8 cellular contexts compared by ENCODE assay signal in genomic region chr5:139273322-139273571, GRCh38. TPM values are rescaled to one million over a fixed set of nuclear protein-coding genes. Genes with fewer than 3 reads are reported as not detected.
DNase-seq lines count a peak whose midpoint lies in the region; ATAC-seq and TF ChIP-seq lines count a peak whose summit lies in the region.

No MANE protein-coding gene starts in this region.

- H3K4me1 Mint-ChIP-seq in H9, result peaks cover 47 to 53% of the 10 kb centered on the region in 2 experiments

- POLR2A ChIA-PET in SK-N-SH (lab: Yijun Ruan, JAX), result interaction anchor here (1.7 to 1.9 kb wide), 2 partner anchors 21 to 698 kb away, joined by 5 to 9 read pairs; partner anchors contain the start of genes HSPA9 and MATR3

- ATAC-seq in sciatic nerve (peak; percentile 61), HG03280 (IDR thresholded peaks at IDR 0.05; ENCODE audit: unreplicated experiment) (no peak), GM18873 (IDR thresholded peaks at IDR 0.05; ENCODE audit: low FRiP score, unreplicated experiment) (no peak)

- peaks cover 12% of the 10 kb centered on the region for H3K23me2 ChIP-seq in H9 (ENCODE audit: insufficient read length, low read depth, low read length, poor library complexity, severe bottlenecking)

- no peak overlapping the region for H4K5ac ChIP-seq in H9 (ENCODE audit: insufficient read length, low read depth, low read length)

- no peak overlapping the region for H2BK120ac ChIP-seq in H9 (ENCODE audit: low read depth, low read length, poor library complexity, severe bottlenecking)

- CTCF ChIA-PET in SK-N-SH (lab: Yijun Ruan, JAX), result interaction anchor here (0.9 to 2.6 kb wide), 3 partner anchors 9 to 135 kb away, joined by 3 to 11 read pairs (median 7); no protein-coding TSS in a partner anchor

- H3K4me3 ChIP-seq in SK-N-SH (ENCODE audit: low read depth in 2 of 2, low read length in 1 of 2) (peak overlapping the region; percentile 61 to 69), foreskin fibroblast (ENCODE audit: low read depth in 1 of 2, low read length in 2 of 2) (peak overlapping the region; percentile 56 to 63)

- H3K18ac ChIP-seq in H9 (ENCODE audit: insufficient read length, low read depth, low read length), result no peak overlapping the region

- peaks cover 26% of the 10 kb centered on the region for H3F3A ChIP-seq in SK-N-SH (replicated peaks; ENCODE audit: insufficient read depth)

- H2BK15ac ChIP-seq in H9 (ENCODE audit: low read depth, low read length), result no peak overlapping the region

- no CpG with 5 or more reads among the region's 3 CpGs for WGBS in H9 (ENCODE audit: extremely low coverage, insufficient read length, low lambda C conversion rate)
- WGBS in SK-N-SH (ENCODE audit: low lambda C conversion rate), result 7% methylated on average over 3 of the region's 3 CpGs

- H3K4ac ChIP-seq in H9 (ENCODE audit: low read depth, low read length), result no peak overlapping the region

- no peak overlapping the region for H2BK12ac ChIP-seq in H9 (ENCODE audit: insufficient read length, low read depth, low read length)

- H3K23ac ChIP-seq in H9 (ENCODE audit: insufficient read length, low read depth, low read length), result no peak overlapping the region

- H3K27me3 Mint-ChIP-seq in H9 (ENCODE audit: low read depth), result no peaks in the 10 kb centered on the region

- H3T11ph ChIP-seq in H9 (ENCODE audit: low read length), result no peak overlapping the region

- peaks cover 14% of the 10 kb centered on the region; the same call in 1 of the 2 replicates for H3K79me2 ChIP-seq in H9 (ENCODE audit: insufficient read depth, low read length)
- H3K79me2 ChIP-seq in SK-N-SH (ENCODE audit: insufficient read depth), result peaks cover 34% of the 10 kb centered on the region

- no peak for TF ChIP-seq RAD21 in SK-N-SH (IDR thresholded peaks at IDR 0.05; ENCODE audit: low read length)

- no peaks in the 10 kb centered on the region for H3K27me3 ChIP-seq in H9 (ENCODE audit: insufficient read depth, low read length)
- H3K27me3 ChIP-seq in SK-N-SH (ENCODE audit: insufficient read depth), result no peaks in the 10 kb centered on the region

- no peak overlapping the region for H3K27ac ChIP-seq in H9 (ENCODE audit: insufficient read length, low read depth, low read length)
- H3K27ac ChIP-seq in SK-N-SH (ENCODE audit: low read depth in 2 of 2, low read length in 1 of 2), result peak overlapping the region; percentile 63 to 64; a peak in 2 of 4 replicates

- H3K4me2 ChIP-seq in H9 (ENCODE audit: insufficient read depth, insufficient read length, low read length) (peak overlapping the region; percentile 84), SK-N-SH (peak overlapping the region; percentile 89)

- no peak overlapping the region for H2BK5ac ChIP-seq in H9 (ENCODE audit: insufficient read length, low read length)

- H3K4me3 Mint-ChIP-seq in H9, result peak overlapping the region; percentile 94 to 98

- H3K4me1 ChIP-seq in H9 (ENCODE audit: insufficient read depth, low read length) (peaks cover 13% of the 10 kb centered on the region), SK-N-SH (ENCODE audit: control insufficient read depth in 1 of 2, insufficient read depth in 2 of 2, low read depth in 1 of 2, low read length in 1 of 2) (peaks cover 20 to 26% of the 10 kb centered on the region in 2 experiments; a peak in 2 of 4 replicates)

- no peak overlapping the region; the same call in 1 of the 2 replicates for H3K14ac ChIP-seq in H9 (ENCODE audit: insufficient read depth, low read length)

- H3K9me3 ChIP-seq in H9 (ENCODE audit: control insufficient read depth, low read depth, low read length) (no peaks in the 10 kb centered on the region), SK-N-SH (no peaks in the 10 kb centered on the region)

- H3K9me2 ChIP-seq in SK-N-SH, result no peaks in the 10 kb centered on the region

- TF ChIP-seq CTCF in H9 (conservative IDR thresholded peaks at IDR 0.05) (no peak), SK-N-SH (IDR thresholded peaks at IDR 0.05) (no peak), foreskin fibroblast (IDR thresholded peaks at IDR 0.05; ENCODE audit: low read depth, low read length) (no peak)

- DNase-seq in H9 (peak; percentile 66), SK-N-SH (peak; percentile 64), foreskin fibroblast (no peak), sciatic nerve (ENCODE audit: low spot score) (no peak), head of caudate nucleus (no peak)
- DNase-seq in activated CD8-positive, alpha-beta memory T cell treated with anti-CD3 and anti-CD28 coated beads, Interleukin-2, amount 50 U/mL, for 48 hours, result no peak

- H3K36me3 Mint-ChIP-seq in H9 (ENCODE audit: insufficient read depth in 1 of 3, low read depth in 3 of 3), result peaks cover 34 to 38% (median 35%) of the 10 kb centered on the region in 3 experiments

- no peak overlapping the region for H2AK5ac ChIP-seq in H9 (ENCODE audit: insufficient read length, low read length)

- no peak overlapping the region for H2BK20ac ChIP-seq in H9 (ENCODE audit: low read depth, low read length, poor library complexity, severe bottlenecking)

- no peak overlapping the region for H3K56ac ChIP-seq in H9 (ENCODE audit: insufficient read length, low read depth, low read length)

- peaks cover 3% of the 10 kb centered on the region in 2 experiments; a peak in 2 of 5 replicates for H3K9me3 Mint-ChIP-seq in H9

- H4K91ac ChIP-seq in H9 (ENCODE audit: insufficient read length, low read depth, low read length), result no peak overlapping the region

- intact Hi-C loops in sciatic nerve (cut with DNase I) (no loop called here), head of caudate nucleus (cut with DNase I) (no loop called here)

- H3K79me1 ChIP-seq in H9 (ENCODE audit: insufficient read depth, low read depth, low read length, poor library complexity, severe bottlenecking), result no peaks in the 10 kb centered on the region

- no peak for TF ChIP-seq EP300 in SK-N-SH (IDR thresholded peaks at IDR 0.05; ENCODE audit: borderline replicate concordance in 1 of 2, low read depth in 1 of 2, low read length in 1 of 2)

- H4K20me1 ChIP-seq in H9 (ENCODE audit: control insufficient read depth, insufficient read depth, insufficient read length) (no peaks in the 10 kb centered on the region), SK-N-SH (ENCODE audit: insufficient read depth) (peaks cover 4% of the 10 kb centered on the region; the same call in 1 of the 2 replicates)

- H3K27ac Mint-ChIP-seq in H9, result peak overlapping the region; percentile 17 to 60 (median 25); a peak in 3 of 7 replicates

- H3K9ac ChIP-seq in H9 (ENCODE audit: extremely low read depth, insufficient read length, low read length) (peak overlapping the region; percentile 15), SK-N-SH (peak overlapping the region; percentile 76; the same call in 1 of the 2 replicates)

- H2AFZ ChIP-seq in H9 (ENCODE audit: low read length), result no peak overlapping the region
- peak overlapping the region; percentile 86 for H2AFZ ChIP-seq in SK-N-SH (ENCODE audit: low read depth)

- H4K8ac ChIP-seq in H9 (replicated peaks; ENCODE audit: insufficient read length, low read depth, low read length), result no peak overlapping the region

- peaks cover 12 to 29% of the 10 kb centered on the region in 2 experiments for H3K36me3 ChIP-seq in SK-N-SH (replicated peaks in 1 of 2; ENCODE audit: control insufficient read depth in 1 of 2, insufficient read depth in 2 of 2, low read length in 1 of 2)

TF ChIP-seq in SK-N-SH, 30 proteins besides CTCF, POLR2A, EP300 and RAD21 (continues in another document):
- TF ChIP-seq USF1 (IDR thresholded peaks at IDR 0.05; ENCODE audit: borderline replicate concordance, low read depth) (no peak), NRF1 (IDR thresholded peaks at IDR 0.05; ENCODE audit: low read depth, low read length) (no peak), SIN3A (IDR thresholded peaks at IDR 0.05; ENCODE audit: borderline replicate concordance, low read depth, low read length) (no peak), MAX (IDR thresholded peaks at IDR 0.05; ENCODE audit: low read depth) (no peak), GABPA (IDR thresholded peaks at IDR 0.05; ENCODE audit: low read depth) (no peak), MEF2A (IDR thresholded peaks at IDR 0.05; ENCODE audit: borderline replicate concordance, low read depth) (no peak), FOXJ3 (CRISPR knock-in tag; IDR thresholded peaks at IDR 0.05) (no peak), CHD2 (IDR thresholded peaks at IDR 0.05; ENCODE audit: low read length, partially characterized antibody) (no peak), RCOR1 (IDR thresholded peaks at IDR 0.05; ENCODE audit: low read length) (no peak)
- TF ChIP-seq, protein P1, sequence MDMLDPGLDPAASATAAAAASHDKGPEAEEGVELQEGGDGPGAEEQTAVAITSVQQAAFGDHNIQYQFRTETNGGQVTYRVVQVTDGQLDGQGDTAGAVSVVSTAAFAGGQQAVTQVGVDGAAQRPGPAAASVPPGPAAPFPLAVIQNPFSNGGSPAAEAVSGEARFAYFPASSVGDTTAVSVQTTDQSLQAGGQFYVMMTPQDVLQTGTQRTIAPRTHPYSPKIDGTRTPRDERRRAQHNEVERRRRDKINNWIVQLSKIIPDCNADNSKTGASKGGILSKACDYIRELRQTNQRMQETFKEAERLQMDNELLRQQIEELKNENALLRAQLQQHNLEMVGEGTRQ (IDR thresholded peaks at IDR 0.05; ENCODE audit: borderline replicate concordance, low read depth, low read length), result no peak

RNA-seq across cellular contexts. Expression of gene MATR3, which starts 20.3 kb away (rescaled TPM):
- total RNA-seq in H9 (2021), result 267 and 278 TPM in 2 replicates
- polyA plus RNA-seq in SK-N-SH (2012; rRNA removed), result 40.4 and 63.6 TPM in 2 replicates
- polyA plus RNA-seq in SK-N-SH (2012; cell fraction: cytosol; rRNA removed), result 56.7 and 71.8 TPM in 2 replicates
- 40.2 and 90.8 TPM in 2 replicates for polyA plus RNA-seq in SK-N-SH (2012; cell fraction: nucleus; rRNA removed)
- total RNA-seq in sciatic nerve, result 208 TPM

Comparison
In these comparisons a context has a peak if more than half of its experiments do, and no peak if none do; other contexts are left out.
1. DNase-seq: peak in H9 (single experiment) and SK-N-SH (single experiment); none in foreskin fibroblast (0 of 2), sciatic nerve (single experiment), head of caudate nucleus (0 of 42) and activated CD8-positive, alpha-beta memory T cell treated with anti-CD3 and anti-CD28 coated beads, Interleukin-2, amount 50 U/mL, for 48 hours (single experiment).